1 cellular context compared by ENCODE assay signal in the genomic region with DNA sequence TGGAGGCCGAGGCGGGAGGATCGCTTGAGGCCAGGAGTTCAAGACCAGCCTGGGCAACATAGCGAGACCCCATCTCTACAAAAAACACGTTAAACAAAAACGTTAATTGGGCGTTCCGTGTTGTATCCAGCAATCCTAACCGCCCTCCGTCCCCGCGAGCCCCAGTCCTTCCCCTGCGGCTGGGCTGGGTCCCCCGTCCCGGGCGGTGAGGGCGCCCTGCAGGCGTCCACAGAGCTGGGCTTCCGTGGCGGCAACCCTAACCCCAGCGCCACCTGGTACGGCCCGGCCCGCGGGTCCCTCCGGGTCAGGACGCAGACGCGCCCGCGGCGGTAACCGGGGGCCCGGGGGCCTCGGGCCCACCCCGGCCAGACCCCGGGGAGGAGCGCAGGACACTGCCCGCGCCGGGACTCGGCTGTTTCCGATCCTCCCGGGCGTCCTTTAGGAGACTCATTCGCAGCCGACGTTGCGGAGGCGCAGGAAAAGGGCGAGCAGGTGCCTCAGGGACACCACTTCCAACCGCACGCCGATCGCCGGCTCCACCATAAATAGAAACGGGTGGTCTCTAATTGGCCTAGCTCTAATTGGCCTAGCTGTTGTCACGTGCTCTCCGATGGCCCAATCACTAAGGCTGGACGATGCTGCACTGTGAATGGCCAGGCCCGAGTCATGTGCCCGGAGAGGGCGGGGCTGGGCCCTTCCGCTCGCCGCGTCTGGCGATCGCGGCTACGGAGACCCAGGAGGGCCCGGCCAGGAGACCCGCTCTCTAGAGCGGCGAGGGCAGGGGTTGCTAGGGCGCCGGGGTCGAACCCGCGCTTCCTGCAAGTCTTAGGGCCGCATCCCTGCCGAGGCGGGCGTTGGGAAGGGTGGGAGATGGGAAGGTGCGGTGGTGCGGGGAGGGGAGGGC.
TF ChIP-seq lines count a peak whose summit lies in the region.

No MANE protein-coding gene starts in this region.

TF ChIP-seq in H1, 55 proteins besides CTCF, POLR2A, EP300 and RAD21:
- no peak for TF ChIP-seq EGR1 (IDR thresholded peaks at IDR 0.05; ENCODE audit: borderline replicate concordance, low read depth, low read length)
- no peak for TF ChIP-seq SP4 (IDR thresholded peaks at IDR 0.05; ENCODE audit: low read length)
- peak; percentile 96 for TF ChIP-seq POLR2AphosphoS5 (IDR thresholded peaks at IDR 0.05; ENCODE audit: low read depth, low read length)
- TF ChIP-seq RBBP5 (IDR thresholded peaks at IDR 0.05; ENCODE audit: borderline replicate concordance, low read depth, low read length): no peak
- peak; percentile 87 for TF ChIP-seq TAF1 (IDR thresholded peaks at IDR 0.05; ENCODE audit: low read depth, low read length)
- no peak for TF ChIP-seq RXRA (IDR thresholded peaks at IDR 0.05; ENCODE audit: insufficient read depth, low read depth, low read length)
- TF ChIP-seq SUZ12 (IDR thresholded peaks at IDR 0.05; ENCODE audit: low read length): no peak
- TF ChIP-seq NANOG (IDR thresholded peaks at IDR 0.05; ENCODE audit: insufficient read depth, low read depth, low read length, poor library complexity, severe bottlenecking): peak; percentile 1
- TF ChIP-seq POU5F1 (IDR thresholded peaks at IDR 0.05; ENCODE audit: low read depth, low read length): no peak
- TF ChIP-seq RNF2 (IDR thresholded peaks at IDR 0.05; ENCODE audit: borderline replicate concordance, low read depth, low read length, missing control alignments, poor library complexity, severe bottlenecking): no peak
- TF ChIP-seq KDM4A (IDR thresholded peaks at IDR 0.05; ENCODE audit: low read depth, low read length, severe bottlenecking): peak; percentile 82
- no peak for TF ChIP-seq CBX5 (IDR thresholded peaks at IDR 0.05; ENCODE audit: low read depth, low read length)
- TF ChIP-seq SIN3A (conservative IDR thresholded peaks at IDR 0.05 in 1 of 2, IDR thresholded peaks at IDR 0.05 in 1 of 2; ENCODE audit: low read depth in 1 of 2, low read length in 2 of 2): peak in 1 of 2 experiments; percentile 32; a peak in 1 of 4 replicates
- TF ChIP-seq BCL11A (IDR thresholded peaks at IDR 0.05; ENCODE audit: low read depth in 2 of 2, low read length in 2 of 2): no peak
- no peak for TF ChIP-seq YY1 (IDR thresholded peaks at IDR 0.05; ENCODE audit: low read depth, low read length)
- TF ChIP-seq FOSL1 (IDR thresholded peaks at IDR 0.05; ENCODE audit: insufficient read depth, low read depth, low read length): no peak
- TF ChIP-seq CHD2 (IDR thresholded peaks at IDR 0.05; ENCODE audit: low read length): no peak
- TF ChIP-seq BACH1 (IDR thresholded peaks at IDR 0.05; ENCODE audit: low read length): no peak
- no peak for TF ChIP-seq BRCA1 (IDR thresholded peaks at IDR 0.05; ENCODE audit: low read depth, low read length)
- no peak; the same call in 1 of the 2 replicates for TF ChIP-seq NRF1 (IDR thresholded peaks at IDR 0.05; ENCODE audit: low read depth, low read length)
- TF ChIP-seq ATF3 (IDR thresholded peaks at IDR 0.05; ENCODE audit: insufficient read depth, low read depth, low read length): peak; percentile 94
- no peak for TF ChIP-seq ZNF274 (IDR thresholded peaks at IDR 0.05; ENCODE audit: borderline replicate concordance, extremely low read depth, low read length)
- TF ChIP-seq PHF8 (conservative IDR thresholded peaks at IDR 0.05; ENCODE audit: low read depth, low read length): peak; percentile 88
- TF ChIP-seq CBX8 (IDR thresholded peaks at IDR 0.05; ENCODE audit: borderline replicate concordance, low read depth, low read length): no peak
- no peak for TF ChIP-seq RFX5 (IDR thresholded peaks at IDR 0.05; ENCODE audit: borderline replicate concordance, low read depth, low read length)
- no peak for TF ChIP-seq TCF12 (IDR thresholded peaks at IDR 0.05; ENCODE audit: low read depth, low read length)
- TF ChIP-seq, protein P1, sequence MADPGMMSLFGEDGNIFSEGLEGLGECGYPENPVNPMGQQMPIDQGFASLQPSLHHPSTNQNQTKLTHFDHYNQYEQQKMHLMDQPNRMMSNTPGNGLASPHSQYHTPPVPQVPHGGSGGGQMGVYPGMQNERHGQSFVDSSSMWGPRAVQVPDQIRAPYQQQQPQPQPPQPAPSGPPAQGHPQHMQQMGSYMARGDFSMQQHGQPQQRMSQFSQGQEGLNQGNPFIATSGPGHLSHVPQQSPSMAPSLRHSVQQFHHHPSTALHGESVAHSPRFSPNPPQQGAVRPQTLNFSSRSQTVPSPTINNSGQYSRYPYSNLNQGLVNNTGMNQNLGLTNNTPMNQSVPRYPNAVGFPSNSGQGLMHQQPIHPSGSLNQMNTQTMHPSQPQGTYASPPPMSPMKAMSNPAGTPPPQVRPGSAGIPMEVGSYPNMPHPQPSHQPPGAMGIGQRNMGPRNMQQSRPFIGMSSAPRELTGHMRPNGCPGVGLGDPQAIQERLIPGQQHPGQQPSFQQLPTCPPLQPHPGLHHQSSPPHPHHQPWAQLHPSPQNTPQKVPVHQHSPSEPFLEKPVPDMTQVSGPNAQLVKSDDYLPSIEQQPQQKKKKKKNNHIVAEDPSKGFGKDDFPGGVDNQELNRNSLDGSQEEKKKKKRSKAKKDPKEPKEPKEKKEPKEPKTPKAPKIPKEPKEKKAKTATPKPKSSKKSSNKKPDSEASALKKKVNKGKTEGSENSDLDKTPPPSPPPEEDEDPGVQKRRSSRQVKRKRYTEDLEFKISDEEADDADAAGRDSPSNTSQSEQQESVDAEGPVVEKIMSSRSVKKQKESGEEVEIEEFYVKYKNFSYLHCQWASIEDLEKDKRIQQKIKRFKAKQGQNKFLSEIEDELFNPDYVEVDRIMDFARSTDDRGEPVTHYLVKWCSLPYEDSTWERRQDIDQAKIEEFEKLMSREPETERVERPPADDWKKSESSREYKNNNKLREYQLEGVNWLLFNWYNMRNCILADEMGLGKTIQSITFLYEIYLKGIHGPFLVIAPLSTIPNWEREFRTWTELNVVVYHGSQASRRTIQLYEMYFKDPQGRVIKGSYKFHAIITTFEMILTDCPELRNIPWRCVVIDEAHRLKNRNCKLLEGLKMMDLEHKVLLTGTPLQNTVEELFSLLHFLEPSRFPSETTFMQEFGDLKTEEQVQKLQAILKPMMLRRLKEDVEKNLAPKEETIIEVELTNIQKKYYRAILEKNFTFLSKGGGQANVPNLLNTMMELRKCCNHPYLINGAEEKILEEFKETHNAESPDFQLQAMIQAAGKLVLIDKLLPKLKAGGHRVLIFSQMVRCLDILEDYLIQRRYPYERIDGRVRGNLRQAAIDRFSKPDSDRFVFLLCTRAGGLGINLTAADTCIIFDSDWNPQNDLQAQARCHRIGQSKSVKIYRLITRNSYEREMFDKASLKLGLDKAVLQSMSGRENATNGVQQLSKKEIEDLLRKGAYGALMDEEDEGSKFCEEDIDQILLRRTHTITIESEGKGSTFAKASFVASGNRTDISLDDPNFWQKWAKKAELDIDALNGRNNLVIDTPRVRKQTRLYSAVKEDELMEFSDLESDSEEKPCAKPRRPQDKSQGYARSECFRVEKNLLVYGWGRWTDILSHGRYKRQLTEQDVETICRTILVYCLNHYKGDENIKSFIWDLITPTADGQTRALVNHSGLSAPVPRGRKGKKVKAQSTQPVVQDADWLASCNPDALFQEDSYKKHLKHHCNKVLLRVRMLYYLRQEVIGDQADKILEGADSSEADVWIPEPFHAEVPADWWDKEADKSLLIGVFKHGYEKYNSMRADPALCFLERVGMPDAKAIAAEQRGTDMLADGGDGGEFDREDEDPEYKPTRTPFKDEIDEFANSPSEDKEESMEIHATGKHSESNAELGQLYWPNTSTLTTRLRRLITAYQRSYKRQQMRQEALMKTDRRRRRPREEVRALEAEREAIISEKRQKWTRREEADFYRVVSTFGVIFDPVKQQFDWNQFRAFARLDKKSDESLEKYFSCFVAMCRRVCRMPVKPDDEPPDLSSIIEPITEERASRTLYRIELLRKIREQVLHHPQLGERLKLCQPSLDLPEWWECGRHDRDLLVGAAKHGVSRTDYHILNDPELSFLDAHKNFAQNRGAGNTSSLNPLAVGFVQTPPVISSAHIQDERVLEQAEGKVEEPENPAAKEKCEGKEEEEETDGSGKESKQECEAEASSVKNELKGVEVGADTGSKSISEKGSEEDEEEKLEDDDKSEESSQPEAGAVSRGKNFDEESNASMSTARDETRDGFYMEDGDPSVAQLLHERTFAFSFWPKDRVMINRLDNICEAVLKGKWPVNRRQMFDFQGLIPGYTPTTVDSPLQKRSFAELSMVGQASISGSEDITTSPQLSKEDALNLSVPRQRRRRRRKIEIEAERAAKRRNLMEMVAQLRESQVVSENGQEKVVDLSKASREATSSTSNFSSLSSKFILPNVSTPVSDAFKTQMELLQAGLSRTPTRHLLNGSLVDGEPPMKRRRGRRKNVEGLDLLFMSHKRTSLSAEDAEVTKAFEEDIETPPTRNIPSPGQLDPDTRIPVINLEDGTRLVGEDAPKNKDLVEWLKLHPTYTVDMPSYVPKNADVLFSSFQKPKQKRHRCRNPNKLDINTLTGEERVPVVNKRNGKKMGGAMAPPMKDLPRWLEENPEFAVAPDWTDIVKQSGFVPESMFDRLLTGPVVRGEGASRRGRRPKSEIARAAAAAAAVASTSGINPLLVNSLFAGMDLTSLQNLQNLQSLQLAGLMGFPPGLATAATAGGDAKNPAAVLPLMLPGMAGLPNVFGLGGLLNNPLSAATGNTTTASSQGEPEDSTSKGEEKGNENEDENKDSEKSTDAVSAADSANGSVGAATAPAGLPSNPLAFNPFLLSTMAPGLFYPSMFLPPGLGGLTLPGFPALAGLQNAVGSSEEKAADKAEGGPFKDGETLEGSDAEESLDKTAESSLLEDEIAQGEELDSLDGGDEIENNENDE (IDR thresholded peaks at IDR 0.05; ENCODE audit: insufficient replicate concordance, low read length): no peak
- TF ChIP-seq CREB1 (IDR thresholded peaks at IDR 0.05): 0 out of 2 replicates have a peak, but pooled peaks have one; percentile 24
- TF ChIP-seq HDAC6 (IDR thresholded peaks at IDR 0.05; ENCODE audit: low read depth, low read length): no peak
- TF ChIP-seq TBP (IDR thresholded peaks at IDR 0.05; ENCODE audit: low read depth, low read length): peak; percentile 91
- TF ChIP-seq, protein P2, sequence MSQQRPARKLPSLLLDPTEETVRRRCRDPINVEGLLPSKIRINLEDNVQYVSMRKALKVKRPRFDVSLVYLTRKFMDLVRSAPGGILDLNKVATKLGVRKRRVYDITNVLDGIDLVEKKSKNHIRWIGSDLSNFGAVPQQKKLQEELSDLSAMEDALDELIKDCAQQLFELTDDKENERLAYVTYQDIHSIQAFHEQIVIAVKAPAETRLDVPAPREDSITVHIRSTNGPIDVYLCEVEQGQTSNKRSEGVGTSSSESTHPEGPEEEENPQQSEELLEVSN (IDR thresholded peaks at IDR 0.05): peak; percentile 57
- TF ChIP-seq CTBP2 (IDR thresholded peaks at IDR 0.05; ENCODE audit: borderline replicate concordance, insufficient read depth, insufficient read length, low read length): no peak
- TF ChIP-seq JUN (IDR thresholded peaks at IDR 0.05; ENCODE audit: low read depth, low read length): no peak
- peak; percentile 93 for TF ChIP-seq KDM1A (IDR thresholded peaks at IDR 0.05; ENCODE audit: borderline replicate concordance, low read length)
- TF ChIP-seq KDM5A (IDR thresholded peaks at IDR 0.05; ENCODE audit: low read length): 0 out of 2 replicates have a peak, but pooled peaks have one; percentile 19
- no peak for TF ChIP-seq EZH2 (IDR thresholded peaks at IDR 0.05; ENCODE audit: low read depth, low read length, severe bottlenecking)
- no peak for TF ChIP-seq SIRT6 (IDR thresholded peaks at IDR 0.05; ENCODE audit: low read length)
- no peak for TF ChIP-seq CHD1 (IDR thresholded peaks at IDR 0.05; ENCODE audit: low read depth, low read length)
- peak in 1 of 2 experiments; percentile 22; a peak in 1 of 4 replicates for TF ChIP-seq HDAC2 (IDR thresholded peaks at IDR 0.05; ENCODE audit: borderline replicate concordance in 1 of 2, low read depth in 2 of 2, low read length in 2 of 2)
- no peak for TF ChIP-seq SIX5 (IDR thresholded peaks at IDR 0.05; ENCODE audit: low read depth, low read length)
- TF ChIP-seq CEBPB (IDR thresholded peaks at IDR 0.05; ENCODE audit: low read depth, low read length): 0 out of 2 replicates have a peak, but pooled peaks have one; percentile 31
- no peak for TF ChIP-seq SP2 (IDR thresholded peaks at IDR 0.05; ENCODE audit: low read length)
- TF ChIP-seq ATF2 (IDR thresholded peaks at IDR 0.05; ENCODE audit: low read length): no peak
- no peak for TF ChIP-seq SAP30 (IDR thresholded peaks at IDR 0.05; ENCODE audit: insufficient read depth, insufficient replicate concordance, low read length)
- TF ChIP-seq USF2 (IDR thresholded peaks at IDR 0.05; ENCODE audit: low read length): peak; percentile 98
- no peak for TF ChIP-seq TEAD4 (IDR thresholded peaks at IDR 0.05; ENCODE audit: low read depth, low read length)
- TF ChIP-seq, protein P3, sequence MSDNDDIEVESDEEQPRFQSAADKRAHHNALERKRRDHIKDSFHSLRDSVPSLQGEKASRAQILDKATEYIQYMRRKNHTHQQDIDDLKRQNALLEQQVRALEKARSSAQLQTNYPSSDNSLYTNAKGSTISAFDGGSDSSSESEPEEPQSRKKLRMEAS (IDR thresholded peaks at IDR 0.05): peak; percentile 87
- no peak for TF ChIP-seq MAFK (IDR thresholded peaks at IDR 0.05; ENCODE audit: low read depth, low read length)
- TF ChIP-seq ASH2L (IDR thresholded peaks at IDR 0.05; ENCODE audit: low read length): peak; percentile 23
- TF ChIP-seq SP1 (IDR thresholded peaks at IDR 0.05; ENCODE audit: low read depth, low read length): peak; percentile 75
- peak; percentile 81 for TF ChIP-seq TAF7 (optimal IDR thresholded peaks at IDR 0.05; ENCODE audit: borderline replicate concordance, low read depth, low read length)
- no peak for TF ChIP-seq JUND (IDR thresholded peaks at IDR 0.05; ENCODE audit: low read length)
- no peak for TF ChIP-seq GABPA (IDR thresholded peaks at IDR 0.05; ENCODE audit: borderline replicate concordance, insufficient read depth, low read length)
- no peak for TF ChIP-seq GTF2F1 (IDR thresholded peaks at IDR 0.05; ENCODE audit: borderline replicate concordance, low read depth, low read length)
- TF ChIP-seq SRF (IDR thresholded peaks at IDR 0.05; ENCODE audit: low read depth, low read length): no peak
TF ChIP-seq in H1: peak in this region for 19.
